ENCODE assay signal across 20 cellular contexts in the genomic region with DNA sequence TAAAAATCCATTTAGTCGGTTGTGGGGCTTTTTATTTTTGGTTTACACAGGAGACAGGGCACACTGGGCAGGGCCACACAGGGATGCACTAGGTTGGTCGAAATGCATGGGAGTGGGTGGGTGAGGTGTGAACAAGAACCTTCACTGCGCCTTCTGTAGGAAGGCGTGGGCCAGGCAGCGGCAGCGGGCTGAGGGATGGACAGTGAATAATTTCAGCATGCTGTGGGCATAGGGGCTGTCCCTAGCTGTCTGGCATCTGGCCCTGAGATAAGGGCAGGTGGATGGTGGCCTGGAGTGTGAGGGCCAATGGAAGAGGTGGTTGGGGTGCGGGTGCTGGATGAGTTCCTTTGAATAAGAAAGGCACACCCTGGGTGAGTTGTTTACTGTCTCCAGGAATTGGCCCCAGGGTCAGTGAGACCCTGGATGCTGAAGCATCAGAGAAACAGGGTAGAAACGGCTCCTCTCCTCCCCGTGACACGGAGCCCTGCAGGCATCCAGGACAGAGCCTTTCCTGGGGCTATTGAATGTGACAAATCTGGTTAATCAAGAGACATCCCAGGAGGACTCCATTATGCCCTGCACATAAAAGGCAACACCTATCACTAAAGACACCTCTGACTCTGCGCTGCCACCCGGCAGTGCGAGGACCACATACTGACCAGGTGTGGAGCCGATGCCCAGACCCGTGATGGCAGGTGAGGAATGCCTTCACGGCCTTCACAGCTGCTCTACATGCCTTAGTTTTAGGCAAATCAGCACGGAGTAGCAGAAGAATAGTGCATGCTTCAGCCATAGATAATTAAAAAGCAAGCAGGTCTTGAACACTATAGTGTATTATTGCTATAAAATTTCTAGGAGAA.
DNase-seq lines count a peak whose midpoint lies in the region; ATAC-seq, FAIRE-seq and TF ChIP-seq lines count a peak whose summit lies in the region.
"Had no signal": no experiment of that assay in that cellular context is flagged by ENCODE, and none has a peak within 500 bp of the region (broad histone marks: within the 10 kb centered on the region; RNA-seq: fewer than 3 reads in every experiment).

No MANE protein-coding gene starts in this region.

- no peaks in the 10 kb centered on the region for H3K9me1 ChIP-seq in K562 (ENCODE audit: control insufficient read depth, insufficient read depth, low read length)

- no peak overlapping the region for H2BK15ac ChIP-seq in neuronal stem cell (ENCODE audit: low read length)

- H3K27ac ChIP-seq in GM23338 (ENCODE audit: low read depth), result no peak overlapping the region
- no peak overlapping the region for H3K27ac ChIP-seq in K562 (ENCODE audit: extremely low read depth, low read depth, low read length)
- no peak overlapping the region for H3K27ac ChIP-seq in neuronal stem cell (replicated peaks; ENCODE audit: low read length)
- H3K27ac ChIP-seq: A549, HL-60, SJSA1 had no signal

- H4K8ac ChIP-seq in neuronal stem cell (ENCODE audit: low read depth, low read length), result no peak overlapping the region

- H3K9me2 ChIP-seq in GM23338 (ENCODE audit: insufficient read depth), result peaks cover 6% of the 10 kb centered on the region; the same call in 1 of the 2 replicates

- H3K27me3 ChIP-seq in GM23338 (ENCODE audit: insufficient read depth) (no peaks in the 10 kb centered on the region), K562 (ENCODE audit: control insufficient read depth in 2 of 2, insufficient read depth in 2 of 2, low read length in 2 of 2) (peaks cover 11 to 35% of the 10 kb centered on the region in 2 experiments; a peak in 4 of 5 replicates), neuronal stem cell (ENCODE audit: control insufficient read depth in 3 of 3, insufficient read depth in 3 of 3, low read depth in 1 of 3, low read length in 3 of 3) (peaks cover 0 to 14% (median 0%) of the 10 kb centered on the region in 3 experiments)
- H3K27me3 ChIP-seq: SJSA1 had no signal

- H2AFZ ChIP-seq in GM23338 (peak overlapping the region; percentile 38; the same call in 1 of the 2 replicates), K562 (ENCODE audit: low read depth, low read length) (no peak overlapping the region), neuronal stem cell (ENCODE audit: low read length) (no peak overlapping the region)

- no peak for TF ChIP-seq RAD21 in K562 (CRISPR knock-in tag; conservative IDR thresholded peaks at IDR 0.05 in 1 of 2, IDR thresholded peaks at IDR 0.05 in 1 of 2)

- H3K27me3 Mint-ChIP-seq in GM23338 (ENCODE audit: insufficient read depth, low read depth, poor library complexity), result peaks cover 1% of the 10 kb centered on the region

- H3K9me3 ChIP-seq in K562 (replicated peaks; ENCODE audit: control insufficient read depth, insufficient read depth, low read depth, low read length), result no peaks in the 10 kb centered on the region; the same call in 1 of the 2 replicates
- H3K9me3 ChIP-seq in neuronal stem cell (replicated peaks in 1 of 2; ENCODE audit: control insufficient read depth in 2 of 2, insufficient read depth in 1 of 2, low read depth in 1 of 2, low read length in 2 of 2), result peaks cover 2 to 7% of the 10 kb centered on the region in 2 donors
- H3K9me3 ChIP-seq: A549, SJSA1 had no signal

- CTCF ChIA-PET in K562 (lab: Yijun Ruan, JAX; ENCODE audit: low intra/inter-chr PET ratio), result interaction anchor here (0.6 kb wide), 1 partner anchor 766 kb away, joined by 4 read pairs; no protein-coding TSS in a partner anchor

- no peaks in the 10 kb centered on the region for H3F3A ChIP-seq in GM23338 (replicated peaks; ENCODE audit: low read depth)

- no peak overlapping the region for H3K9ac ChIP-seq in K562 (ENCODE audit: insufficient read depth in 1 of 2, low read depth in 2 of 2, low read length in 2 of 2)
- H3K9ac ChIP-seq in neuronal stem cell (ENCODE audit: low read depth, low read length, poor library complexity), result no peak overlapping the region

- peak overlapping the region; percentile 40 for H2AK5ac ChIP-seq in neuronal stem cell (ENCODE audit: low read depth, low read length)

- H3K4me2 ChIP-seq in GM23338, result peak overlapping the region; percentile 62
- no peak overlapping the region for H3K4me2 ChIP-seq in K562 (ENCODE audit: insufficient read depth, low read length)
- H3K4me2 ChIP-seq in neuronal stem cell (ENCODE audit: insufficient read depth, low read length, poor library complexity, severe bottlenecking), result no peak overlapping the region
- H3K4me2 ChIP-seq: A549 had no signal

- in situ Hi-C loops in K562 (cut with MboI), result no loop called here

- no peak overlapping the region for H4K91ac ChIP-seq in neuronal stem cell (ENCODE audit: low read depth, low read length, poor library complexity)

- H3K27ac Mint-ChIP-seq in GM23338, result no peak overlapping the region
- H3K27ac Mint-ChIP-seq: CD8-positive, alpha-beta T cell had no signal

- H3K14ac ChIP-seq in neuronal stem cell (ENCODE audit: low read length), result no peak overlapping the region

- peak overlapping the region; percentile 90 for H2BK12ac ChIP-seq in neuronal stem cell (ENCODE audit: low read length)

- no peak for FAIRE-seq in K562 (lab: Jason Lieb, UNC)
- no peak for FAIRE-seq in H54 (lab: Jason Lieb, UNC)
- FAIRE-seq: A549, GM12878 had no signal

- peaks cover 15% of the 10 kb centered on the region for H3K9me3 Mint-ChIP-seq in GM23338

- no peak overlapping the region for H3K4me3 ChIP-seq in GM23338
- H3K4me3 ChIP-seq in K562, result no peak overlapping the region
- peak overlapping the region in 1 of 2 donors; percentile 68 for H3K4me3 ChIP-seq in neuronal stem cell (ENCODE audit: low read length in 2 of 2)
- H3K4me3 ChIP-seq: A549, GM12878, SJSA1 had no signal

- no peak overlapping the region for H3K4ac ChIP-seq in neuronal stem cell (ENCODE audit: low read length)

- peak; percentile 94 for ATAC-seq in GM23338
- ATAC-seq in K562, result peak; percentile 31; the same call in 2 of the 3 replicates
- ATAC-seq in GM18868 (IDR thresholded peaks at IDR 0.05; ENCODE audit: unreplicated experiment), result no peak
- ATAC-seq: A549; CD8-positive, alpha-beta T cell; GM12878; Panc1 had no signal

- H3K79me1 ChIP-seq in neuronal stem cell (ENCODE audit: low read depth, low read length), result no peaks in the 10 kb centered on the region

- WGBS in K562 (ENCODE audit: insufficient coverage, low coverage, missing lambda C conversion rate), result 10% methylated on average over 17 of the region's 17 CpGs
- no CpG with 5 or more reads among the region's 17 CpGs for whole genome bisulfite sequencing in neuronal stem cell (ENCODE audit: extremely low coverage in 2 of 2, insufficient read length in 2 of 2, insufficient replicate concordance in 1 of 2), 2 donors

- no peak for TF ChIP-seq CTCF in GM23338 (conservative IDR thresholded peaks at IDR 0.05; ENCODE audit: low read depth in 2 of 2)
- no peak for TF ChIP-seq CTCF in K562 (IDR thresholded peaks at IDR 0.05 in 2 of 3, conservative IDR thresholded peaks at IDR 0.05 in 1 of 3; ENCODE audit: insufficient read depth in 2 of 3, low read depth in 1 of 3, low read length in 3 of 3)

- DNase-seq in GM23338 (ENCODE audit: low spot score) (no peak), NCI-H146 (lab: John Stamatoyannopoulos, UW) (peak; percentile 95), K562 (ENCODE audit: extremely low read depth in 1 of 4, low spot score in 3 of 4) (no peak), neuronal stem cell (ENCODE audit: low spot score) (no peak), H54 (ENCODE audit: insufficient read length, low spot score) (no peak), erythroblast (lab: John Stamatoyannopoulos, UW) (no peak), NCI-H128 (lab: John Stamatoyannopoulos, UW; ENCODE audit: unreplicated experiment) (no peak)
- DNase-seq: Calu3; CD8-positive, alpha-beta T cell; H7; NCI-H1092 treated with DMSO at 0.1 percent for 48 hours; NCI-H1694 treated with DMSO at 0.1 percent for 48 hours; NCI-H2107; NCI-H510A treated with DMSO at 0.1 percent for 48 hours had no signal

- H4K20me1 ChIP-seq in GM23338 (replicated peaks; ENCODE audit: insufficient read depth), result no peaks in the 10 kb centered on the region
- no peaks in the 10 kb centered on the region for H4K20me1 ChIP-seq in K562 (replicated peaks; ENCODE audit: control insufficient read depth, insufficient read depth, low read length)

- intact Hi-C loops in K562 (cut with micrococcal nuclease), result no loop called here

- H3K18ac ChIP-seq in neuronal stem cell (ENCODE audit: low read length), result peak overlapping the region; percentile 52

- TF ChIP-seq EP300 in K562 (IDR thresholded peaks at IDR 0.05; ENCODE audit: low read length), result no peak

- H3K36me3 Mint-ChIP-seq in GM23338 (ENCODE audit: low read depth), result peaks cover 9% of the 10 kb centered on the region
- H3K36me3 Mint-ChIP-seq: CD8-positive, alpha-beta T cell had no signal

- no peaks in the 10 kb centered on the region for H3K79me2 ChIP-seq in GM23338 (replicated peaks; ENCODE audit: insufficient read depth)
- H3K79me2 ChIP-seq in K562 (ENCODE audit: control insufficient read depth, insufficient read depth, low read length), result no peaks in the 10 kb centered on the region

- TF ChIP-seq POLR2A in K562 (conservative IDR thresholded peaks at IDR 0.05) (no peak), H54 (IDR thresholded peaks at IDR 0.05; ENCODE audit: low read depth, low read length) (no peak), erythroblast (IDR thresholded peaks at IDR 0.05; ENCODE audit: low read length) (no peak)

- H2BK5ac ChIP-seq in neuronal stem cell (ENCODE audit: low read length), result no peak overlapping the region

- no peaks in the 10 kb centered on the region for H3K36me3 ChIP-seq in GM23338 (ENCODE audit: insufficient read depth)
- no peaks in the 10 kb centered on the region for H3K36me3 ChIP-seq in K562 (ENCODE audit: control insufficient read depth, insufficient read depth, low read length)
- no peaks in the 10 kb centered on the region for H3K36me3 ChIP-seq in neuronal stem cell (replicated peaks in 1 of 2; ENCODE audit: control insufficient read depth in 2 of 2, insufficient read depth in 2 of 2, low read length in 2 of 2)
- H3K36me3 ChIP-seq: SJSA1 had no signal

- BruUV-seq in K562 (replicated peaks; lab: Mats Ljungman, UMichigan), result no TSS peak

- no peak overlapping the region for H3K4me3 Mint-ChIP-seq in GM23338
- H3K4me3 Mint-ChIP-seq: CD8-positive, alpha-beta T cell had no signal

- H3K23ac ChIP-seq in neuronal stem cell (ENCODE audit: low read depth, low read length, poor library complexity), result peak overlapping the region; percentile 43

- H3K4me1 Mint-ChIP-seq in GM23338, result peaks cover 13% of the 10 kb centered on the region

- POLR2A ChIA-PET in K562 (lab: Yijun Ruan, JAX), result interaction anchor here (0.8 to 2.4 kb wide), 3 partner anchors 10 to 12 kb away, joined by 4 to 6 read pairs (median 5); no protein-coding TSS in a partner anchor

- no peaks in the 10 kb centered on the region; the same call in 1 of the 2 replicates for H3K4me1 ChIP-seq in GM23338 (ENCODE audit: insufficient read depth)
- H3K4me1 ChIP-seq in K562 (replicated peaks in 1 of 2; ENCODE audit: control insufficient read depth in 2 of 2, insufficient read depth in 2 of 2, low read length in 2 of 2), result peaks cover 0 to 5% of the 10 kb centered on the region in 2 experiments; a peak in 2 of 5 replicates
- H3K4me1 ChIP-seq in neuronal stem cell (ENCODE audit: control insufficient read depth in 2 of 2, insufficient read depth in 1 of 2, low read depth in 1 of 2, low read length in 2 of 2), result no peaks in the 10 kb centered on the region
- H3K4me1 ChIP-seq: A549, SJSA1 had no signal

- H2BK120ac ChIP-seq in neuronal stem cell (ENCODE audit: low read depth, low read length), result no peak overlapping the region

TF ChIP-seq in K562, 482 proteins besides CTCF, POLR2A, EP300 and RAD21 (continues in another document):
- TF ChIP-seq POLR2G (IDR thresholded peaks at IDR 0.05; ENCODE audit: low read depth, low read length) (no peak), RFX1 (IDR thresholded peaks at IDR 0.05) (no peak)
